ENCODE assay signal across 8 cellular contexts in genomic region chr17:78925234-78925633, GRCh38. TPM values are rescaled to one million over a fixed set of nuclear protein-coding genes. Genes with fewer than 3 reads are reported as not detected.
DNase-seq lines count a peak whose midpoint lies in the region; ATAC-seq and TF ChIP-seq lines count a peak whose summit lies in the region.

Gene TIMP2 (minus strand): TSS chr17:78925387. CDS start chr17:78925088, 299 bp downstream.

- H3K27me3 Mint-ChIP-seq in activated CD8-positive, alpha-beta T cell treated with anti-CD3 and anti-CD28 coated beads, Interleukin-2, amount 10 ng/mL, durations not matched to agents 7 days and 5 days (ENCODE audit: low read depth) = peaks cover 21% of the 10 kb centered on the region

- peak within 1 kb of the TSS; percentile 69 for H3K4me3 Mint-ChIP-seq in activated CD8-positive, alpha-beta T cell treated with anti-CD3 and anti-CD28 coated beads, Interleukin-2, amount 10 ng/mL, durations not matched to agents 7 days and 5 days

- H3K36me3 ChIP-seq in H7 (replicated peaks; ENCODE audit: control insufficient read depth, insufficient read depth, low read length) (no peaks in the 10 kb centered on the region), ectodermal cell (ENCODE audit: control insufficient read depth, insufficient read depth, low read length) (no peaks in the 10 kb centered on the region), lower lobe of right lung (no peaks in the 10 kb centered on the region)

- no peaks in the 10 kb centered on the region for H3K36me3 Mint-ChIP-seq in activated CD8-positive, alpha-beta T cell treated with anti-CD3 and anti-CD28 coated beads, Interleukin-2, amount 10 ng/mL, durations not matched to agents 7 days and 5 days (ENCODE audit: low read depth)

- peak; percentile 80 for ATAC-seq in activated CD8-positive, alpha-beta T cell treated with anti-CD3 and anti-CD28 coated beads, Interleukin-2, amount 10 ng/mL, durations not matched to agents 7 days and 5 days
- ATAC-seq in lower lobe of right lung = peak; percentile 84 to 85
- ATAC-seq in HG03196 (IDR thresholded peaks at IDR 0.05; ENCODE audit: unreplicated experiment) = no peak

- intact Hi-C loops in lower lobe of right lung (cut with DNase I) = no loop called here

- no peaks in the 10 kb centered on the region for H3K9me3 Mint-ChIP-seq in activated CD8-positive, alpha-beta T cell treated with anti-CD3 and anti-CD28 coated beads, Interleukin-2, amount 10 ng/mL, durations not matched to agents 7 days and 5 days (ENCODE audit: insufficient read depth)

- H3K4me1 ChIP-seq in ectodermal cell (ENCODE audit: control insufficient read depth, insufficient read depth, low read length) = peaks cover 16% of the 10 kb centered on the region
- H3K4me1 ChIP-seq in lower lobe of right lung = peaks cover 40% of the 10 kb centered on the region

- POLR2A ChIA-PET in activated CD8-positive, alpha-beta T cell treated with anti-CD3 and anti-CD28 coated beads, Interleukin-2, amount 10 ng/mL, durations not matched to agents 7 days and 5 days (lab: Charles Lee) = no interaction called here

- TF ChIP-seq CTCF in lower lobe of right lung (IDR thresholded peaks at IDR 0.05) = peak; percentile 35

- H3K27ac Mint-ChIP-seq in activated CD8-positive, alpha-beta T cell treated with anti-CD3 and anti-CD28 coated beads, Interleukin-2, amount 10 ng/mL, durations not matched to agents 7 days and 5 days = no peak within 1 kb of the TSS

- CTCF ChIA-PET in activated CD8-positive, alpha-beta T cell treated with anti-CD3 and anti-CD28 coated beads, Interleukin-2, amount 10 ng/mL, durations not matched to agents 7 days and 5 days (lab: Charles Lee) = no interaction called here

- peaks cover 17% of the 10 kb centered on the region for H3K4me1 Mint-ChIP-seq in activated CD8-positive, alpha-beta T cell treated with anti-CD3 and anti-CD28 coated beads, Interleukin-2, amount 10 ng/mL, durations not matched to agents 7 days and 5 days (ENCODE audit: low read depth)

- DNase-seq in 8988T (peak; percentile 81), H7 (peak; percentile 99), NCI-H526 treated with DMSO at 0.1 percent for 48 hours (lab: John Stamatoyannopoulos, UW) (peak; percentile 50), lower lobe of right lung (peak; percentile 92)
- DNase-seq in activated CD8-positive, alpha-beta T cell treated with anti-CD3 and anti-CD28 coated beads, Interleukin-2, amount 10 ng/mL, durations not matched to agents 7 days and 5 days = peak; percentile 77
- DNase-seq in stimulated activated CD4-positive, alpha-beta T cell treated with anti-CD3 and anti-CD28 coated beads, Interleukin-4, amount 100 ng/mL, for 48 hours (ENCODE audit: low read depth in 2 of 2) = peak; percentile 46 to 51

- H3K27me3 ChIP-seq in H7 (ENCODE audit: control insufficient read depth, insufficient read depth, low read length) = peaks cover 2% of the 10 kb centered on the region
- no peaks in the 10 kb centered on the region for H3K27me3 ChIP-seq in ectodermal cell (ENCODE audit: control insufficient read depth, insufficient read depth, low read length, poor library complexity, severe bottlenecking)
- no peaks in the 10 kb centered on the region for H3K27me3 ChIP-seq in lower lobe of right lung (ENCODE audit: low read depth)

- H3K9me3 ChIP-seq in ectodermal cell (ENCODE audit: control insufficient read depth, low read length) = no peaks in the 10 kb centered on the region
- H3K9me3 ChIP-seq in lower lobe of right lung = no peaks in the 10 kb centered on the region

- H3K4me3 ChIP-seq in H7 (ENCODE audit: insufficient read depth, low read depth, low read length) (peak within 1 kb of the TSS; percentile 56), ectodermal cell (ENCODE audit: insufficient read depth, low read depth, low read length) (peak within 1 kb of the TSS; percentile 46), lower lobe of right lung (peak within 1 kb of the TSS; percentile 81)

- WGBS in ectodermal cell, 2 experiments = 0% methylated on average over 49 to 52 of the region's 52 CpGs

- H3K27ac ChIP-seq in ectodermal cell (ENCODE audit: insufficient read depth, low read depth, low read length, poor library complexity, severe bottlenecking) = peak within 1 kb of the TSS; percentile 36
- peak within 1 kb of the TSS; percentile 91 for H3K27ac ChIP-seq in lower lobe of right lung

RNA-seq across cellular contexts. Expression of gene TIMP2, which starts in this region (rescaled TPM):
- 12.3 and 13.9 TPM in 2 replicates for total RNA-seq in H7 (2014; rRNA removed; shearing (Covaris generic))
- total RNA-seq in activated CD8-positive, alpha-beta T cell treated with anti-CD3 and anti-CD28 coated beads, Interleukin-2, amount 10 ng/mL, durations not matched to agents 7 days and 5 days = 1 to 10 TPM; 3.6 to 3.8 TPM
- polyA plus RNA-seq in ectodermal cell (2013, experiment 1 of 4) = 63.1 TPM
- 66.5 TPM for polyA plus RNA-seq in ectodermal cell (2013, experiment 2 of 4)
- 46.1 TPM for polyA plus RNA-seq in ectodermal cell (2013, experiment 3 of 4)
- 50.0 TPM for polyA plus RNA-seq in ectodermal cell (2013, experiment 4 of 4)
- total RNA-seq in lower lobe of right lung = 260 TPM

Comparison
In these comparisons a context has a peak if more than half of its experiments do, and no peak if none do; other contexts are left out.
1. RNA of gene TIMP2 (total RNA-seq): 260 TPM in lower lobe of right lung (single experiment); 12.3 to 13.9 TPM in H7 and 3.6 to 3.8 TPM in activated CD8-positive, alpha-beta T cell treated with anti-CD3 and anti-CD28 coated beads, Interleukin-2, amount 10 ng/mL, durations not matched to agents 7 days and 5 days; every median in the first group is over 10 times any median in the second.
2. DNase-seq: peak in every context shown above with its lines; median percentile 99 in H7; 92 in lower lobe of right lung; 81 in 8988T; 77 in activated CD8-positive, alpha-beta T cell treated with anti-CD3 and anti-CD28 coated beads, Interleukin-2, amount 10 ng/mL, durations not matched to agents 7 days and 5 days; 50 in NCI-H526 treated with DMSO at 0.1 percent for 48 hours; 48 in stimulated activated CD4-positive, alpha-beta T cell treated with anti-CD3 and anti-CD28 coated beads, Interleukin-4, amount 100 ng/mL, for 48 hours.
3. Peak in every context shown above with its lines, with median percentiles within 50 percentile points of each other: H3K4me3 ChIP-seq.